ENCODE assay signal across 19 cellular contexts in the genomic region with DNA sequence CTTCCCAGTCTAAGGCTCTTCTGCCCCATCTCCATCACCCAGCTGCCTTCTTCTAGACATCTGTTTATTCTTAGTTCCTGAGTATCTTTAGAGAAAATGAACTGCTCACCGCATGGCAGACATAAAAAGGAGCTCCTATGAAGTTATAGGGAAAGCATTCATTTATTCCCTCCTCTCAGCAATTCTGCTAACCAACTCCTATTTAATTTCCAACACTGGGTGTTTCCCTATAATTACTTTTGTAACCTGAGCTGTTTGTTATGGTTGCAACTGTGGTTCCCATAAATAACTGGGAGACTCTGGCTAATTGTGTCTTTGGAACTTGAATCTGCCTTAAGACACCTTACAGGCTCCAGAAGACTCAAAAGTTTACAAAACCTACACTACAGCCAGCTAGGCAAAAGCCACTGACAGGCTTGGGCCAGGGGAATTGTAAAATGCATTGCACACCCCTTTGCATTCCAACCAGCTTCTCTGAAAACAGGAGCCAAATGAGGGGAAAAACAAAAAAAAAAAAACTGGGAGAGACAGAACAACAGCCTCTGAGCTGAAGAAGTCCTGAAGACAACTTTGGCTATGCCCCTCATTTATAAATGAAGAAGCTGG.
DNase-seq lines count a peak whose midpoint lies in the region; ATAC-seq and TF ChIP-seq lines count a peak whose summit lies in the region.
"Had no signal": no experiment of that assay in that cellular context is flagged by ENCODE, and none has a peak within 500 bp of the region (broad histone marks: within the 10 kb centered on the region; RNA-seq: fewer than 3 reads in every experiment).

No MANE protein-coding gene starts in this region.

- no peak for TF ChIP-seq POLR2A in upper lobe of left lung (IDR thresholded peaks at IDR 0.05)

- H3K4me2 ChIP-seq in fibroblast of lung (ENCODE audit: extremely low read depth, insufficient read depth, low read length): no peak overlapping the region

- TF ChIP-seq EP300 in upper lobe of left lung (IDR thresholded peaks at IDR 0.05): no peak

- H3K9ac ChIP-seq in fibroblast of lung (ENCODE audit: insufficient read depth, low read length): no peak overlapping the region

- no peak overlapping the region for H2AFZ ChIP-seq in fibroblast of lung (ENCODE audit: low read length)

- no peak for TF ChIP-seq CTCF in RWPE2 (IDR thresholded peaks at IDR 0.05; ENCODE audit: poor library complexity, severe bottlenecking)
- TF ChIP-seq CTCF in fibroblast of lung (conservative IDR thresholded peaks at IDR 0.05 in 1 of 2, IDR thresholded peaks at IDR 0.05 in 1 of 2; ENCODE audit: low read depth in 1 of 2, low read length in 2 of 2): no peak
- no peak for TF ChIP-seq CTCF in upper lobe of left lung (IDR thresholded peaks at IDR 0.05)

- H3K4me1 ChIP-seq in RWPE2 (ENCODE audit: insufficient read depth, poor library complexity, severe bottlenecking): peaks cover 61% of the 10 kb centered on the region
- peaks cover 47% of the 10 kb centered on the region for H3K4me1 ChIP-seq in fibroblast of lung (ENCODE audit: control insufficient read depth, extremely low read depth, insufficient read depth, low read length)
- H3K4me1 ChIP-seq in upper lobe of left lung: peaks cover 0 to 12% (median 2%) of the 10 kb centered on the region in 4 donors
- H3K4me1 ChIP-seq: uterus had no signal

- 81 to 83% methylated on average over 1 of the region's 1 CpG for WGBS in upper lobe of left lung, 2 donors

- no peaks in the 10 kb centered on the region for H3K9me3 ChIP-seq in RWPE2 (ENCODE audit: severe bottlenecking)
- H3K9me3 ChIP-seq in fibroblast of lung (ENCODE audit: control insufficient read depth, insufficient read depth, low read depth, low read length): no peaks in the 10 kb centered on the region
- H3K9me3 ChIP-seq in upper lobe of left lung: no peaks in the 10 kb centered on the region
- H3K9me3 ChIP-seq: A549, esophagus squamous epithelium, mucosa of descending colon, uterus had no signal

- peak overlapping the region; percentile 99 for H3K27ac ChIP-seq in RWPE2 (ENCODE audit: poor library complexity, severe bottlenecking)
- H3K27ac ChIP-seq in fibroblast of lung (ENCODE audit: insufficient read depth, low read length): peak overlapping the region; percentile 85
- H3K27ac ChIP-seq in skin epidermis: peak overlapping the region in 15 of 21 experiments; percentile 26 to 81 (median 56)
- no peak overlapping the region for H3K27ac ChIP-seq in upper lobe of left lung
- H3K27ac ChIP-seq: C4-2B, uterus had no signal

- DNase-seq in NCI-H2171 treated with DMSO at 0.1 percent for 48 hours (lab: John Stamatoyannopoulos, UW) (peak; percentile 15), NCI-H2171 (lab: John Stamatoyannopoulos, UW) (no peak), RWPE2 (ENCODE audit: low spot score) (no peak), fibroblast of lung (ENCODE audit: low read depth in 2 of 2) (peak in 1 of 2 donors; percentile 51), upper lobe of left lung (no peak), superior temporal gyrus (ENCODE audit: extremely low spot score) (no peak)
- DNase-seq: activated T-cell treated with anti-CD3 and anti-CD28 coated beads, Interleukin-2, amount 50 U/mL, for 72 hours; effector CD8-positive, alpha-beta T cell; esophagus squamous epithelium; left ventricle myocardium superior; mucosa of descending colon; NCI-H146; NCI-H345; retina; uterus had no signal

- H3K79me2 ChIP-seq in fibroblast of lung (ENCODE audit: control insufficient read depth, insufficient read depth, low read length): no peaks in the 10 kb centered on the region

- H4K20me1 ChIP-seq in fibroblast of lung (ENCODE audit: control insufficient read depth, extremely low read depth, insufficient read depth, low read length): no peaks in the 10 kb centered on the region

- no peaks in the 10 kb centered on the region for H3K27me3 ChIP-seq in RWPE2 (ENCODE audit: insufficient read depth, poor library complexity, severe bottlenecking)
- H3K27me3 ChIP-seq in fibroblast of lung (ENCODE audit: control insufficient read depth, insufficient read depth, low read length): no peaks in the 10 kb centered on the region
- no peaks in the 10 kb centered on the region for H3K27me3 ChIP-seq in upper lobe of left lung
- H3K27me3 ChIP-seq: esophagus squamous epithelium, uterus had no signal

- ATAC-seq in RWPE2 (ENCODE audit: low read depth): peak; percentile 2; the same call in 2 of the 3 replicates
- no peak for ATAC-seq in GM21717 (IDR thresholded peaks at IDR 0.05; ENCODE audit: unreplicated experiment)
- ATAC-seq in upper lobe of left lung (ENCODE audit: low FRiP score in 2 of 2): no peak
- ATAC-seq: activated T-cell treated with anti-CD3 and anti-CD28 coated beads, Interleukin-2, amount 50 U/mL, for 72 hours; left ventricle myocardium superior; mucosa of descending colon had no signal

- H3K4me3 ChIP-seq in RWPE2 (ENCODE audit: severe bottlenecking): no peak overlapping the region
- H3K4me3 ChIP-seq in fibroblast of lung (replicated peaks in 1 of 4; ENCODE audit: control extremely low read depth in 1 of 4, insufficient read depth in 1 of 4, low read depth in 3 of 4, low read length in 4 of 4): no peak overlapping the region
- H3K4me3 ChIP-seq in skin epidermis: no peak overlapping the region
- H3K4me3 ChIP-seq in upper lobe of left lung: no peak overlapping the region
- H3K4me3 ChIP-seq: A549, esophagus squamous epithelium, mucosa of descending colon, uterus had no signal

- H3K36me3 ChIP-seq in RWPE2 (ENCODE audit: low read depth) (no peaks in the 10 kb centered on the region), fibroblast of lung (ENCODE audit: control insufficient read depth, insufficient read depth, low read length) (no peaks in the 10 kb centered on the region), upper lobe of left lung (no peaks in the 10 kb centered on the region)
- H3K36me3 ChIP-seq: esophagus squamous epithelium, uterus had no signal

Comparison
In these comparisons a context has a peak if more than half of its experiments do, and no peak if none do; other contexts are left out.
1. H3K27ac ChIP-seq: peak in RWPE2 (single experiment), fibroblast of lung (single experiment) and skin epidermis (15 of 21); none in upper lobe of left lung (0 of 4).